In genomic region chr3:182793663-182794454, GRCh38 we compare ENCODE assay signal across 8 cellular contexts. TPM values are rescaled to one million over a fixed set of nuclear protein-coding genes. Genes with fewer than 3 reads are reported as not detected.
DNase-seq lines count a peak whose midpoint lies in the region; FAIRE-seq and TF ChIP-seq lines count a peak whose summit lies in the region.

No MANE protein-coding gene starts in this region.

- H3K27me3 ChIP-seq in H7 (ENCODE audit: control insufficient read depth, insufficient read depth, low read length), result peaks cover 4% of the 10 kb centered on the region

- no peak for TF ChIP-seq CTCF in VCaP (conservative IDR thresholded peaks at IDR 0.05)

- no peaks in the 10 kb centered on the region for H3K36me3 ChIP-seq in H7 (replicated peaks; ENCODE audit: control insufficient read depth, insufficient read depth, low read length)

- FAIRE-seq in GM12891 (lab: Jason Lieb, UNC), result peak; percentile 82

- H3K4me3 ChIP-seq in H7 (ENCODE audit: insufficient read depth, low read depth, low read length), result peak overlapping the region; percentile 72

- no peak for TF ChIP-seq POLR2A in GM12891 (IDR thresholded peaks at IDR 0.05; ENCODE audit: low read depth, low read length)

- peak; percentile 26 for DNase-seq in GM12891 (ENCODE audit: insufficient read length, low spot score)
- no peak for DNase-seq in H7
- DNase-seq in LoVo (ENCODE audit: low spot score), result peak; percentile 13
- DNase-seq in central memory CD4-positive, alpha-beta T cell, result peak; percentile 50
- DNase-seq in kidney glomerular epithelial cell (lab: John Stamatoyannopoulos, UW), result peak; percentile 39
- DNase-seq in stimulated activated CD4-positive, alpha-beta T cell treated with anti-CD3 and anti-CD28 coated beads, Interleukin-1b, Interleukin-23, amount 100 ng/mL, for 48 hours, result peak; percentile 38
- no peak for DNase-seq in middle frontal gyrus (ENCODE audit: extremely low spot score, low spot score)

- peak overlapping the region; percentile 98 for H3K27ac ChIP-seq in VCaP

TF ChIP-seq in GM12891, 5 proteins besides CTCF, POLR2A, EP300 and RAD21:
- TF ChIP-seq POLR2AphosphoS5 (IDR thresholded peaks at IDR 0.05; ENCODE audit: low read depth, low read length), result no peak
- no peak for TF ChIP-seq PAX5 (IDR thresholded peaks at IDR 0.05; ENCODE audit: insufficient read depth, low read length, severe bottlenecking)
- no peak for TF ChIP-seq SPI1 (IDR thresholded peaks at IDR 0.05; ENCODE audit: low read depth, low read length)
- no peak for TF ChIP-seq POU2F2 (IDR thresholded peaks at IDR 0.05; ENCODE audit: low read depth, low read length)
- TF ChIP-seq TAF1 (IDR thresholded peaks at IDR 0.05; ENCODE audit: low read depth, low read length), result peak; percentile 11; the same call in 1 of the 2 replicates

RNA-seq across cellular contexts. Expression of gene ATP11B, which starts 0.6 kb away (rescaled TPM):
- polyA plus RNA-seq in GM12891 (2012; ENCODE audit: low read depth, missing spikeins), result 14.9 TPM
- total RNA-seq in H7 (2014; rRNA removed; shearing (Covaris generic)), result 14.2 and 20.1 TPM in 2 replicates

Comparison
In these comparisons a context has a peak if more than half of its experiments do, and no peak if none do; other contexts are left out.
1. DNase-seq: peak in GM12891 (single experiment), LoVo (single experiment), central memory CD4-positive, alpha-beta T cell (single experiment), kidney glomerular epithelial cell (single experiment) and stimulated activated CD4-positive, alpha-beta T cell treated with anti-CD3 and anti-CD28 coated beads, Interleukin-1b, Interleukin-23, amount 100 ng/mL, for 48 hours (single experiment); none in H7 (single experiment) and middle frontal gyrus (single experiment).